1 cellular context compared by ENCODE assay signal in the genomic region with DNA sequence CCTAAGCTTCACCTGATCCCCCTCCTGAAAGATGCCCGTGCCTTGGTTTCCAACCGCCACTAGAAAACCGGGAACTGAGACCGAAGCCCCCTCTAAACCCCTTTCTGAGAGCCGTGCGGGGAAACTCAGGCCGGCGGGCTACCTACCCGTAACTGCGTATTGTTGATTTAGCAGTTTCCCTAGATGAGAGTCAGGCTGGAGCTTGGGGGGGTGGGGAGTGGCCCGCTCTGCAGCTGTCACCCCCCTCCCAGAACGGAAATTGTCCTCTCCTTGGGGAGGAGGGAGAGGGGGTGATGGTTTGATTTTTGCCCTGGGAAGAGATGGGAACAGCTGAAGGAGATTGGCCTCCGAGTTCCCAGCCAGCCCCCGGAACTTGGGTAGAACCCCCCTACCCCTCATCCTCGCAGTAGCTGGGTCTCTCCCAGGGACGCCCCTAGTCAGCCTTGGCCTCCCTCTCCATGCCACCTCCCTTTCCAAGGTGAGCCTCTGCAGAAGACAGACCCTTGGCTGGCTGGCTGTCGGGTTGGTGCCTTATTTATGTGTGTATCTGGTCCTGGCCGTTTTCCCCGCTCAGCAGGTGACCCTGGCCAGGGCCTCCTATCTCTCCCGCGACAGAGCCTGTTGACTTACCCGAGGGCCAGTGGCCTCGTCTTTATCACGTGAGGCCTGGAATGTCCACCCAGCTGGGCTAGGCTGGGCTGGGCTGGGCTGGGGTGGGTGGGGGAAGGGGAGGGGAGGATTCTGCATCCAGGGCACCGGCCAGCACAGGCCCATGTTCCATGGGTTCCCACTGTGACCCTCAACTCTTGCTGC.
TF ChIP-seq lines count a peak whose summit lies in the region.

No MANE protein-coding gene starts in this region.

TF ChIP-seq in HepG2, 621 proteins besides CTCF, POLR2A, EP300 and RAD21 (continued from another document and continues in another):
- TF ChIP-seq UBTF (CRISPR knock-in tag; IDR thresholded peaks at IDR 0.05) (no peak), CBX2 (IDR thresholded peaks at IDR 0.05; ENCODE audit: low read depth, low read length) (no peak), CBX2 (CRISPR knock-in tag; IDR thresholded peaks at IDR 0.05; ENCODE audit: low read depth) (no peak), ZNF441 (CRISPR knock-in tag; IDR thresholded peaks at IDR 0.05; ENCODE audit: borderline replicate concordance) (0 out of 2 replicates have a peak, but pooled peaks have one; percentile 41), U2AF2 (IDR thresholded peaks at IDR 0.05; ENCODE audit: low read depth, low read length) (no peak), ZNF570 (CRISPR knock-in tag; IDR thresholded peaks at IDR 0.05; ENCODE audit: borderline replicate concordance) (no peak), AKAP8 (CRISPR knock-in tag; IDR thresholded peaks at IDR 0.05) (no peak), POGZ (CRISPR knock-in tag; IDR thresholded peaks at IDR 0.05) (0 out of 2 replicates have a peak, but pooled peaks have one; percentile 1), KDM2A (CRISPR knock-in tag; IDR thresholded peaks at IDR 0.05; ENCODE audit: borderline replicate concordance, low read depth) (peak; percentile 48), TAF15 (IDR thresholded peaks at IDR 0.05; ENCODE audit: low read depth, low read length, poor library complexity, severe bottlenecking) (no peak), HNRNPLL (IDR thresholded peaks at IDR 0.05; ENCODE audit: low read depth, low read length, poor library complexity, severe bottlenecking) (no peak), ETV6 (CRISPR knock-in tag; conservative IDR thresholded peaks at IDR 0.05) (no peak), U2AF1 (optimal IDR thresholded peaks at IDR 0.05; ENCODE audit: low read depth, low read length) (no peak), NCOA2 (CRISPR knock-in tag; IDR thresholded peaks at IDR 0.05) (no peak; the same call in 1 of the 2 replicates), NKX3-1 (CRISPR knock-in tag; IDR thresholded peaks at IDR 0.05) (no peak), ZNF713 (CRISPR knock-in tag; IDR thresholded peaks at IDR 0.05) (no peak), ZNF20 (CRISPR knock-in tag; IDR thresholded peaks at IDR 0.05) (no peak), MED1 (CRISPR knock-in tag; IDR thresholded peaks at IDR 0.05) (peak; percentile 77), ZNF503 (CRISPR knock-in tag; IDR thresholded peaks at IDR 0.05) (peak; percentile 26; the same call in 1 of the 2 replicates), ZNF562 (CRISPR knock-in tag; IDR thresholded peaks at IDR 0.05; ENCODE audit: borderline replicate concordance) (no peak), NR1H2 (CRISPR knock-in tag; IDR thresholded peaks at IDR 0.05; ENCODE audit: borderline replicate concordance, low read depth) (no peak), MXD1 (CRISPR knock-in tag; IDR thresholded peaks at IDR 0.05) (no peak), MXD3 (CRISPR knock-in tag; IDR thresholded peaks at IDR 0.05) (no peak; the same call in 1 of the 2 replicates)
- TF ChIP-seq, protein P1, sequence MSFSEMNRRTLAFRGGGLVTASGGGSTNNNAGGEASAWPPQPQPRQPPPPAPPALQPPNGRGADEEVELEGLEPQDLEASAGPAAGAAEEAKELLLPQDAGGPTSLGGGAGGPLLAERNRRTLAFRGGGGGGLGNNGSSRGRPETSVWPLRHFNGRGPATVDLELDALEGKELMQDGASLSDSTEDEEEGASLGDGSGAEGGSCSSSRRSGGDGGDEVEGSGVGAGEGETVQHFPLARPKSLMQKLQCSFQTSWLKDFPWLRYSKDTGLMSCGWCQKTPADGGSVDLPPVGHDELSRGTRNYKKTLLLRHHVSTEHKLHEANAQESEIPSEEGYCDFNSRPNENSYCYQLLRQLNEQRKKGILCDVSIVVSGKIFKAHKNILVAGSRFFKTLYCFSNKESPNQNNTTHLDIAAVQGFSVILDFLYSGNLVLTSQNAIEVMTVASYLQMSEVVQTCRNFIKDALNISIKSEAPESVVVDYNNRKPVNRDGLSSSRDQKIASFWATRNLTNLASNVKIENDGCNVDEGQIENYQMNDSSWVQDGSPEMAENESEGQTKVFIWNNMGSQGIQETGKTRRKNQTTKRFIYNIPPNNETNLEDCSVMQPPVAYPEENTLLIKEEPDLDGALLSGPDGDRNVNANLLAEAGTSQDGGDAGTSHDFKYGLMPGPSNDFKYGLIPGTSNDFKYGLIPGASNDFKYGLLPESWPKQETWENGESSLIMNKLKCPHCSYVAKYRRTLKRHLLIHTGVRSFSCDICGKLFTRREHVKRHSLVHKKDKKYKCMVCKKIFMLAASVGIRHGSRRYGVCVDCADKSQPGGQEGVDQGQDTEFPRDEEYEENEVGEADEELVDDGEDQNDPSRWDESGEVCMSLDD (CRISPR knock-in tag; IDR thresholded peaks at IDR 0.05; ENCODE audit: borderline replicate concordance) = 0 out of 2 replicates have a peak, but pooled peaks have one; percentile 48
- TF ChIP-seq, protein P2, sequence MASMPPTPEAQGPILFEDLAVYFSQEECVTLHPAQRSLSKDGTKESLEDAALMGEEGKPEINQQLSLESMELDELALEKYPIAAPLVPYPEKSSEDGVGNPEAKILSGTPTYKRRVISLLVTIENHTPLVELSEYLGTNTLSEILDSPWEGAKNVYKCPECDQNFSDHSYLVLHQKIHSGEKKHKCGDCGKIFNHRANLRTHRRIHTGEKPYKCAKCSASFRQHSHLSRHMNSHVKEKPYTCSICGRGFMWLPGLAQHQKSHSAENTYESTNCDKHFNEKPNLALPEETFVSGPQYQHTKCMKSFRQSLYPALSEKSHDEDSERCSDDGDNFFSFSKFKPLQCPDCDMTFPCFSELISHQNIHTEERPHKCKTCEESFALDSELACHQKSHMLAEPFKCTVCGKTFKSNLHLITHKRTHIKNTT (CRISPR knock-in tag; IDR thresholded peaks at IDR 0.05) = no peak
- TF ChIP-seq, protein P3, sequence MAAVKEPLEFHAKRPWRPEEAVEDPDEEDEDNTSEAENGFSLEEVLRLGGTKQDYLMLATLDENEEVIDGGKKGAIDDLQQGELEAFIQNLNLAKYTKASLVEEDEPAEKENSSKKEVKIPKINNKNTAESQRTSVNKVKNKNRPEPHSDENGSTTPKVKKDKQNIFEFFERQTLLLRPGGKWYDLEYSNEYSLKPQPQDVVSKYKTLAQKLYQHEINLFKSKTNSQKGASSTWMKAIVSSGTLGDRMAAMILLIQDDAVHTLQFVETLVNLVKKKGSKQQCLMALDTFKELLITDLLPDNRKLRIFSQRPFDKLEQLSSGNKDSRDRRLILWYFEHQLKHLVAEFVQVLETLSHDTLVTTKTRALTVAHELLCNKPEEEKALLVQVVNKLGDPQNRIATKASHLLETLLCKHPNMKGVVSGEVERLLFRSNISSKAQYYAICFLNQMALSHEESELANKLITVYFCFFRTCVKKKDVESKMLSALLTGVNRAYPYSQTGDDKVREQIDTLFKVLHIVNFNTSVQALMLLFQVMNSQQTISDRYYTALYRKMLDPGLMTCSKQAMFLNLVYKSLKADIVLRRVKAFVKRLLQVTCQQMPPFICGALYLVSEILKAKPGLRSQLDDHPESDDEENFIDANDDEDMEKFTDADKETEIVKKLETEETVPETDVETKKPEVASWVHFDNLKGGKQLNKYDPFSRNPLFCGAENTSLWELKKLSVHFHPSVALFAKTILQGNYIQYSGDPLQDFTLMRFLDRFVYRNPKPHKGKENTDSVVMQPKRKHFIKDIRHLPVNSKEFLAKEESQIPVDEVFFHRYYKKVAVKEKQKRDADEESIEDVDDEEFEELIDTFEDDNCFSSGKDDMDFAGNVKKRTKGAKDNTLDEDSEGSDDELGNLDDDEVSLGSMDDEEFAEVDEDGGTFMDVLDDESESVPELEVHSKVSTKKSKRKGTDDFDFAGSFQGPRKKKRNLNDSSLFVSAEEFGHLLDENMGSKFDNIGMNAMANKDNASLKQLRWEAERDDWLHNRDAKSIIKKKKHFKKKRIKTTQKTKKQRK (IDR thresholded peaks at IDR 0.05; ENCODE audit: low read length) = no peak
- TF ChIP-seq, protein P4, sequence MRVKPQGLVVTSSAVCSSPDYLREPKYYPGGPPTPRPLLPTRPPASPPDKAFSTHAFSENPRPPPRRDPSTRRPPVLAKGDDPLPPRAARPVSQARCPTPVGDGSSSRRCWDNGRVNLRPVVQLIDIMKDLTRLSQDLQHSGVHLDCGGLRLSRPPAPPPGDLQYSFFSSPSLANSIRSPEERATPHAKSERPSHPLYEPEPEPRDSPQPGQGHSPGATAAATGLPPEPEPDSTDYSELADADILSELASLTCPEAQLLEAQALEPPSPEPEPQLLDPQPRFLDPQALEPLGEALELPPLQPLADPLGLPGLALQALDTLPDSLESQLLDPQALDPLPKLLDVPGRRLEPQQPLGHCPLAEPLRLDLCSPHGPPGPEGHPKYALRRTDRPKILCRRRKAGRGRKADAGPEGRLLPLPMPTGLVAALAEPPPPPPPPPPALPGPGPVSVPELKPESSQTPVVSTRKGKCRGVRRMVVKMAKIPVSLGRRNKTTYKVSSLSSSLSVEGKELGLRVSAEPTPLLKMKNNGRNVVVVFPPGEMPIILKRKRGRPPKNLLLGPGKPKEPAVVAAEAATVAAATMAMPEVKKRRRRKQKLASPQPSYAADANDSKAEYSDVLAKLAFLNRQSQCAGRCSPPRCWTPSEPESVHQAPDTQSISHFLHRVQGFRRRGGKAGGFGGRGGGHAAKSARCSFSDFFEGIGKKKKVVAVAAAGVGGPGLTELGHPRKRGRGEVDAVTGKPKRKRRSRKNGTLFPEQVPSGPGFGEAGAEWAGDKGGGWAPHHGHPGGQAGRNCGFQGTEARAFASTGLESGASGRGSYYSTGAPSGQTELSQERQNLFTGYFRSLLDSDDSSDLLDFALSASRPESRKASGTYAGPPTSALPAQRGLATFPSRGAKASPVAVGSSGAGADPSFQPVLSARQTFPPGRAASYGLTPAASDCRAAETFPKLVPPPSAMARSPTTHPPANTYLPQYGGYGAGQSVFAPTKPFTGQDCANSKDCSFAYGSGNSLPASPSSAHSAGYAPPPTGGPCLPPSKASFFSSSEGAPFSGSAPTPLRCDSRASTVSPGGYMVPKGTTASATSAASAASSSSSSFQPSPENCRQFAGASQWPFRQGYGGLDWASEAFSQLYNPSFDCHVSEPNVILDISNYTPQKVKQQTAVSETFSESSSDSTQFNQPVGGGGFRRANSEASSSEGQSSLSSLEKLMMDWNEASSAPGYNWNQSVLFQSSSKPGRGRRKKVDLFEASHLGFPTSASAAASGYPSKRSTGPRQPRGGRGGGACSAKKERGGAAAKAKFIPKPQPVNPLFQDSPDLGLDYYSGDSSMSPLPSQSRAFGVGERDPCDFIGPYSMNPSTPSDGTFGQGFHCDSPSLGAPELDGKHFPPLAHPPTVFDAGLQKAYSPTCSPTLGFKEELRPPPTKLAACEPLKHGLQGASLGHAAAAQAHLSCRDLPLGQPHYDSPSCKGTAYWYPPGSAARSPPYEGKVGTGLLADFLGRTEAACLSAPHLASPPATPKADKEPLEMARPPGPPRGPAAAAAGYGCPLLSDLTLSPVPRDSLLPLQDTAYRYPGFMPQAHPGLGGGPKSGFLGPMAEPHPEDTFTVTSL (CRISPR knock-in tag; IDR thresholded peaks at IDR 0.05; ENCODE audit: borderline replicate concordance) = no peak
- TF ChIP-seq, protein P5, sequence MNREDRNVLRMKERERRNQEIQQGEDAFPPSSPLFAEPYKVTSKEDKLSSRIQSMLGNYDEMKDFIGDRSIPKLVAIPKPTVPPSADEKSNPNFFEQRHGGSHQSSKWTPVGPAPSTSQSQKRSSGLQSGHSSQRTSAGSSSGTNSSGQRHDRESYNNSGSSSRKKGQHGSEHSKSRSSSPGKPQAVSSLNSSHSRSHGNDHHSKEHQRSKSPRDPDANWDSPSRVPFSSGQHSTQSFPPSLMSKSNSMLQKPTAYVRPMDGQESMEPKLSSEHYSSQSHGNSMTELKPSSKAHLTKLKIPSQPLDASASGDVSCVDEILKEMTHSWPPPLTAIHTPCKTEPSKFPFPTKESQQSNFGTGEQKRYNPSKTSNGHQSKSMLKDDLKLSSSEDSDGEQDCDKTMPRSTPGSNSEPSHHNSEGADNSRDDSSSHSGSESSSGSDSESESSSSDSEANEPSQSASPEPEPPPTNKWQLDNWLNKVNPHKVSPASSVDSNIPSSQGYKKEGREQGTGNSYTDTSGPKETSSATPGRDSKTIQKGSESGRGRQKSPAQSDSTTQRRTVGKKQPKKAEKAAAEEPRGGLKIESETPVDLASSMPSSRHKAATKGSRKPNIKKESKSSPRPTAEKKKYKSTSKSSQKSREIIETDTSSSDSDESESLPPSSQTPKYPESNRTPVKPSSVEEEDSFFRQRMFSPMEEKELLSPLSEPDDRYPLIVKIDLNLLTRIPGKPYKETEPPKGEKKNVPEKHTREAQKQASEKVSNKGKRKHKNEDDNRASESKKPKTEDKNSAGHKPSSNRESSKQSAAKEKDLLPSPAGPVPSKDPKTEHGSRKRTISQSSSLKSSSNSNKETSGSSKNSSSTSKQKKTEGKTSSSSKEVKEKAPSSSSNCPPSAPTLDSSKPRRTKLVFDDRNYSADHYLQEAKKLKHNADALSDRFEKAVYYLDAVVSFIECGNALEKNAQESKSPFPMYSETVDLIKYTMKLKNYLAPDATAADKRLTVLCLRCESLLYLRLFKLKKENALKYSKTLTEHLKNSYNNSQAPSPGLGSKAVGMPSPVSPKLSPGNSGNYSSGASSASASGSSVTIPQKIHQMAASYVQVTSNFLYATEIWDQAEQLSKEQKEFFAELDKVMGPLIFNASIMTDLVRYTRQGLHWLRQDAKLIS (CRISPR knock-in tag; IDR thresholded peaks at IDR 0.05) = no peak
